8 cellular contexts compared by ENCODE assay signal in genomic region chr22:41940853-41941765, GRCh38. TPM values are rescaled to one million over a fixed set of nuclear protein-coding genes. Genes with fewer than 3 reads are reported as not detected.
A peak's percentile ranks its signal among the peaks of the same experiment; 100 is the strongest.
DNase-seq lines count a peak whose midpoint lies in the region; ATAC-seq and TF ChIP-seq lines count a peak whose summit lies in the region.

No MANE protein-coding gene starts in this region.

- no peaks in the 10 kb centered on the region for H3K27me3 Mint-ChIP-seq in activated CD8-positive, alpha-beta T cell treated with anti-CD3 and anti-CD28 coated beads for 36 hours

- peaks cover 58% of the 10 kb centered on the region for H3K4me1 Mint-ChIP-seq in activated CD8-positive, alpha-beta T cell treated with anti-CD3 and anti-CD28 coated beads for 36 hours (ENCODE audit: low read depth)

- POLR2A ChIA-PET in activated CD8-positive, alpha-beta T cell treated with anti-CD3 and anti-CD28 coated beads for 36 hours (lab: Charles Lee): interaction anchor here (0.8 to 8.3 kb wide), 23 partner anchors 8 to 502 kb away, joined by 3 to 134 read pairs (median 6); partner anchors contain the start of genes CCDC134, MEI1, SMDT1 and SREBF2

- no peaks in the 10 kb centered on the region for H3K9me3 Mint-ChIP-seq in activated CD8-positive, alpha-beta T cell treated with anti-CD3 and anti-CD28 coated beads for 36 hours

- H3K4me3 Mint-ChIP-seq in activated CD8-positive, alpha-beta T cell treated with anti-CD3 and anti-CD28 coated beads for 36 hours: peak overlapping the region; percentile 74

- intact Hi-C loops in activated CD8-positive, alpha-beta T cell treated with anti-CD3 and anti-CD28 coated beads for 36 hours (cut with micrococcal nuclease): loop anchor here (5.0 to 10.0 kb wide), 4 partner anchors 79 to 244 kb away; partner anchors contain the start of genes MEI1, NAGA, PHETA2 and SMDT1

- DNase-seq in GM10266 (ENCODE audit: extremely low spot score) (peak; percentile 67), NCI-H69 (lab: John Stamatoyannopoulos, UW) (peak; percentile 75), mesenteric fat pad (ENCODE audit: low spot score) (peak; percentile 92)
- DNase-seq in activated CD8-positive, alpha-beta T cell treated with anti-CD3 and anti-CD28 coated beads for 36 hours: peak; percentile 91
- peak; percentile 74 for DNase-seq in effector CD8-positive, alpha-beta T cell (lab: John Stamatoyannopoulos, UW)
- DNase-seq in stimulated activated CD8-positive, alpha-beta memory T cell treated with anti-CD3 and anti-CD28 coated beads, Interleukin-12 subunit alpha, Interleukin-12 subunit beta, amount 100 ng/mL, for 4 hours (ENCODE audit: low read depth): peak; percentile 63

- CTCF ChIA-PET in activated CD8-positive, alpha-beta T cell treated with anti-CD3 and anti-CD28 coated beads for 36 hours (lab: Charles Lee): interaction anchor here (0.6 to 6.7 kb wide), 35 partner anchors 8 to 274 kb away, joined by 3 to 62 read pairs (median 5); partner anchors contain the start of genes CCDC134, MEI1, SMDT1 and SNU13

- H3K36me3 Mint-ChIP-seq in activated CD8-positive, alpha-beta T cell treated with anti-CD3 and anti-CD28 coated beads for 36 hours (ENCODE audit: low read depth): peaks cover 78% of the 10 kb centered on the region

- ATAC-seq in HG03045 (IDR thresholded peaks at IDR 0.05; ENCODE audit: unreplicated experiment) (peak; percentile 37), GM19455 (IDR thresholded peaks at IDR 0.05; ENCODE audit: unreplicated experiment) (no peak)
- peak; percentile 75 for ATAC-seq in activated CD8-positive, alpha-beta T cell treated with anti-CD3 and anti-CD28 coated beads for 36 hours

- peak overlapping the region; percentile 100 for H3K27ac Mint-ChIP-seq in activated CD8-positive, alpha-beta T cell treated with anti-CD3 and anti-CD28 coated beads for 36 hours

- TF ChIP-seq CTCF in GM10266 (IDR thresholded peaks at IDR 0.05; ENCODE audit: control insufficient read depth, insufficient read depth, low read depth, missing control alignments): peak; percentile 94
- peak; percentile 94 for TF ChIP-seq CTCF in activated CD8-positive, alpha-beta T cell treated with anti-CD3 and anti-CD28 coated beads for 36 hours (IDR thresholded peaks at IDR 0.05)

RNA-seq across cellular contexts. Expression of gene CENPM, which starts 5.8 kb away (rescaled TPM):
- 10 to 100 TPM; 62.5 to 63.1 TPM for total RNA-seq in activated CD8-positive, alpha-beta T cell treated with anti-CD3 and anti-CD28 coated beads for 36 hours
- not detected for total RNA-seq in mesenteric fat pad

RNA-seq across cellular contexts. Expression of gene TNFRSF13C, which starts 14.5 kb away (rescaled TPM):
- 1 to 10 TPM; 4.0 TPM for total RNA-seq in activated CD8-positive, alpha-beta T cell treated with anti-CD3 and anti-CD28 coated beads for 36 hours
- 0.19 TPM for total RNA-seq in mesenteric fat pad

RNA-seq across cellular contexts. Expression of gene SHISA8, which starts 26.2 kb away (rescaled TPM):
- total RNA-seq in activated CD8-positive, alpha-beta T cell treated with anti-CD3 and anti-CD28 coated beads for 36 hours: 1 to 10 TPM; 2.3 to 2.7 TPM
- not detected for total RNA-seq in mesenteric fat pad

RNA-seq across cellular contexts. Expression of gene SEPTIN3, which starts 28.1 kb away (rescaled TPM):
- total RNA-seq in activated CD8-positive, alpha-beta T cell treated with anti-CD3 and anti-CD28 coated beads for 36 hours: under 1 TPM; 0.20 to 0.36 TPM
- total RNA-seq in mesenteric fat pad: 0.55 TPM

Comparison
In these comparisons a context has a peak if more than half of its experiments do, and no peak if none do; other contexts are left out.
1. RNA of gene CENPM, which starts 5.8 kb away (total RNA-seq): 62.5 to 63.1 TPM in activated CD8-positive, alpha-beta T cell treated with anti-CD3 and anti-CD28 coated beads for 36 hours; not detected in mesenteric fat pad (single experiment); every median in the first group is over 10 times any median in the second.
2. Peak in every context shown above with its lines, with median percentiles within 50 percentile points of each other: DNase-seq.